ENCODE assay signal across 1 cellular context in genomic region chr5:172096184-172096941, GRCh38.
TF ChIP-seq lines count a peak whose summit lies in the region.

No MANE protein-coding gene starts in this region.

TF ChIP-seq in GM23338, 12 proteins besides CTCF, POLR2A, EP300 and RAD21 (continued from another document):
- no peak for TF ChIP-seq ZNF462 (CRISPR knock-in tag; IDR thresholded peaks at IDR 0.05)
TF ChIP-seq in GM23338: peak in this region for 0.
